In the genomic region with DNA sequence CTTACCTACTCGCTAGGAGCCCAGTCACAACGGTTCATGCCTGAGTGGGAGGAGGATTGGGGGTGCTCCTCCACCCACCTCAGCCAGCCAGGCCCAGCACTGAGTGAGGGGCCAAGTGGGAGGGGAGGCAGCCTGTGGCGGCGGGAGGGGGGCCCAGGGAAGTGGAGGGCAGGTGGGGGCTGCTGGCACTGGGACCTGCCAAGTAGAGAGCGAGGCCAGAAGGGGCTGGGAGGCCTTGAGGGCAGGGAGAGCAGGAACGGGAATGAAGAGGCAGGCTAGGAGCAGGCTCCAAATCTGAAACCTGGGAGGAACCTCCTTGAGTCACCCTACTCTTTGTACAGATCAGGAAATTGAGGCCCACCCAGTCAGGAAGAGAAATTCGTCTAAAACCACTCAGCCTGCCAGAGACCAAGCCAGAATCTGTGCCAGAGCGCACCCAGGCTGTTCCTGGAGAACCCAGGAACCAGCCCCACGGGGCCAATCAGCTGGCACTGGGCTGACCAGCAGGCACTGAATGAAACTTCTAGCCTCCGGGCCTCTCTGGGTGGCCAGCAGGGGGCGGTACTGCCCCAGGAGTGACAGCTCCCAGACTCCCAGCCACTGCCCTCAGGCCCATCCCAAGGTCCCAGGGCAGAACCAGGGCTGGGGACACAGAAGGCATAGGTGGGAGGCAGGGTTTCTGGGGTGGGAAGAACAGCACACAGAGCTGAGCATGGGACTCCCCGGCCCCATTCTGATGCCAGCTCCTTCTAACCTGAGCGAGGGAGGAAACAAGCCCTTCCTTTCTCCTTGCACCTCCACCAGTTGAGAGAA, we compare ENCODE assay signal across 8 cellular contexts. TPM values are rescaled to one million over a fixed set of nuclear protein-coding genes. Genes with fewer than 3 reads are reported as not detected.
DNase-seq lines count a peak whose midpoint lies in the region; ATAC-seq and TF ChIP-seq lines count a peak whose summit lies in the region.

No MANE protein-coding gene starts in this region.

- no peak overlapping the region for H3K4me3 ChIP-seq in Caco-2 (ENCODE audit: low read depth, low read length)
- no peak overlapping the region for H3K4me3 ChIP-seq in HFF-Myc (replicated peaks; ENCODE audit: low read depth, low read length)
- H3K4me3 ChIP-seq in lower lobe of right lung = no peak overlapping the region

- no TSS peak for BruUV-seq in Caco-2 (replicated peaks; lab: Mats Ljungman, UMichigan)

- CTCF ChIA-PET in Caco-2 (lab: Charles Lee) = interaction anchor here (0.6 to 2.2 kb wide), 14 partner anchors 15 to 642 kb away, joined by 3 to 18 read pairs (median 4); a partner anchor contains a TSS

- H3K9me3 ChIP-seq in Caco-2 (no peaks in the 10 kb centered on the region), lower lobe of right lung (no peaks in the 10 kb centered on the region)

- no peaks in the 10 kb centered on the region for H3K27me3 Mint-ChIP-seq in Caco-2 (ENCODE audit: insufficient read depth, unreplicated experiment)

- POLR2A ChIA-PET in Caco-2 (lab: Charles Lee) = interaction anchor here (1.1 kb wide), 1 partner anchor 79 kb away, joined by 3 read pairs; a partner anchor contains a TSS

- ATAC-seq in lower lobe of right lung (peak; percentile 91 to 92), HG02840 (IDR thresholded peaks at IDR 0.05; ENCODE audit: low FRiP score, unreplicated experiment) (no peak)

- peak; percentile 83 to 91 for DNase-seq in Caco-2
- DNase-seq in HFF-Myc (ENCODE audit: extremely low read depth, low read depth) = peak; percentile 52
- peak; percentile 26 for DNase-seq in NCI-H526 treated with DMSO at 0.1 percent for 48 hours (lab: John Stamatoyannopoulos, UW)
- DNase-seq in activated CD4-positive, alpha-beta T cell treated with anti-CD3 and anti-CD28 coated beads, Interleukin-2, amount 50 U/mL, for 1 hour = peak; percentile 73
- DNase-seq in dermis microvascular lymphatic vessel endothelial cell (ENCODE audit: low read depth in 2 of 2) = peak; percentile 53 to 77
- peak; percentile 91 for DNase-seq in lower lobe of right lung
- peak; percentile 53 for DNase-seq in stimulated activated CD8-positive, alpha-beta memory T cell treated with anti-CD3 and anti-CD28 coated beads, Interleukin-15, amount 100 ng/mL, for 1 hour (ENCODE audit: low read depth)

- no peak overlapping the region for H3K4me3 Mint-ChIP-seq in Caco-2 (ENCODE audit: unreplicated experiment)

- H3K4me1 ChIP-seq in Caco-2 (peaks cover 45% of the 10 kb centered on the region), lower lobe of right lung (peaks cover 39% of the 10 kb centered on the region)

- H3K27ac ChIP-seq in lower lobe of right lung = no peak overlapping the region

- H3K36me3 Mint-ChIP-seq in Caco-2 (ENCODE audit: insufficient read depth, unreplicated experiment) = no peaks in the 10 kb centered on the region

- H3K27ac Mint-ChIP-seq in Caco-2 (ENCODE audit: unreplicated experiment) = no peak overlapping the region

- no peaks in the 10 kb centered on the region for H3K36me3 ChIP-seq in Caco-2 (ENCODE audit: control insufficient read depth, insufficient read depth, low read length)
- H3K36me3 ChIP-seq in lower lobe of right lung = no peaks in the 10 kb centered on the region

- H3K27me3 ChIP-seq in Caco-2 (replicated peaks; ENCODE audit: control insufficient read depth, insufficient read depth, low read length) = no peaks in the 10 kb centered on the region
- no peaks in the 10 kb centered on the region for H3K27me3 ChIP-seq in lower lobe of right lung (ENCODE audit: low read depth)

- intact Hi-C loops in Caco-2 (cut with micrococcal nuclease; ENCODE audit: unreplicated experiment) = loop anchor here (1.0 kb wide), 1 partner anchor 56 kb away; no protein-coding TSS in a partner anchor
- intact Hi-C loops in lower lobe of right lung (cut with DNase I) = loop anchor here (5.0 kb wide), 1 partner anchor 55 kb away; no protein-coding TSS in a partner anchor

- H3K9me3 Mint-ChIP-seq in Caco-2 (ENCODE audit: unreplicated experiment) = no peaks in the 10 kb centered on the region

- peaks cover 6% of the 10 kb centered on the region for H3K4me1 Mint-ChIP-seq in Caco-2 (ENCODE audit: low read depth, unreplicated experiment)

- peak; percentile 93 to 94 for TF ChIP-seq CTCF in Caco-2 (IDR thresholded peaks at IDR 0.05; ENCODE audit: insufficient read depth in 1 of 2, low read depth in 1 of 2, low read length in 1 of 2, severe bottlenecking in 1 of 2, unreplicated experiment in 1 of 2)
- peak; percentile 96 for TF ChIP-seq CTCF in HFF-Myc (IDR thresholded peaks at IDR 0.05; ENCODE audit: low read depth, low read length, missing control alignments)
- peak; percentile 98 for TF ChIP-seq CTCF in lower lobe of right lung (IDR thresholded peaks at IDR 0.05)

RNA-seq across cellular contexts. Expression of a gene that starts 14.8 kb away (rescaled TPM):
- 0.56 TPM in 1 of 2 replicates, not detected in the other for total RNA-seq in Caco-2 (2022)
- total RNA-seq in dermis microvascular lymphatic vessel endothelial cell = not detected in 2 replicates
- 0.59 TPM for total RNA-seq in lower lobe of right lung

RNA-seq across cellular contexts. Expression of a gene that starts 51.5 kb away (rescaled TPM):
- total RNA-seq in Caco-2 (2022) (31.4 and 38.1 TPM in 2 replicates), dermis microvascular lymphatic vessel endothelial cell (0.51 and 0.89 TPM in 2 replicates), lower lobe of right lung (4.6 TPM)

Comparison
In these comparisons a context has a peak if more than half of its experiments do, and no peak if none do; other contexts are left out.
1. DNase-seq: peak in every context shown above with its lines; median percentile 91 in lower lobe of right lung; 87 in Caco-2; 73 in activated CD4-positive, alpha-beta T cell treated with anti-CD3 and anti-CD28 coated beads, Interleukin-2, amount 50 U/mL, for 1 hour; 65 in dermis microvascular lymphatic vessel endothelial cell; 53 in stimulated activated CD8-positive, alpha-beta memory T cell treated with anti-CD3 and anti-CD28 coated beads, Interleukin-15, amount 100 ng/mL, for 1 hour; 52 in HFF-Myc; 26 in NCI-H526 treated with DMSO at 0.1 percent for 48 hours.